In genomic region chr13:27851481-27851880, GRCh38 we compare ENCODE assay signal across 21 cellular contexts. TPM values are rescaled to one million over a fixed set of nuclear protein-coding genes. Genes with fewer than 3 reads are reported as not detected.
"Had no signal": no experiment of that assay in that cellular context is flagged by ENCODE, and none has a peak within 500 bp of the region (broad histone marks: within the 10 kb centered on the region; RNA-seq: fewer than 3 reads in every experiment).

No MANE protein-coding gene starts in this region.

- H3K27ac Mint-ChIP-seq: endodermal cell; naive thymus-derived CD4-positive, alpha-beta T cell; type B pancreatic cell had no signal

- H3K4me3 Mint-ChIP-seq: endodermal cell; naive thymus-derived CD4-positive, alpha-beta T cell; type B pancreatic cell had no signal

- H3K36me3 Mint-ChIP-seq: naive thymus-derived CD4-positive, alpha-beta T cell; type B pancreatic cell had no signal

- H3K9me3 Mint-ChIP-seq: endodermal cell; naive thymus-derived CD4-positive, alpha-beta T cell; type B pancreatic cell had no signal

- DNase-seq: endodermal cell; erythroblast; foreskin melanocyte; head of caudate nucleus; mesendoderm; naive thymus-derived CD4-positive, alpha-beta T cell; right cardiac atrium; stimulated activated CD4-positive, alpha-beta T cell treated with anti-CD3 and anti-CD28 coated beads, Interleukin-2, amount 100 ng/mL, for 48 hours; stimulated activated naive CD8-positive, alpha-beta T cell treated with anti-CD3 and anti-CD28 coated beads, Interleukin-15, Interleukin-2, amounts not matched to agents 100 U/mL and 50 U/mL, for 24 hours; thyroid gland had no signal

- FAIRE-seq: endothelial cell of umbilical vein, urothelium cell line had no signal

- H3K4me1 Mint-ChIP-seq: endodermal cell; naive thymus-derived CD4-positive, alpha-beta T cell had no signal

RNA-seq across cellular contexts. Expression of gene GSX1, which starts 59.2 kb away (rescaled TPM):
- total RNA-seq: endodermal cell; endothelial cell of umbilical vein; hepatocyte; kidney epithelial cell; liver; lung microvascular endothelial cell; naive thymus-derived CD4-positive, alpha-beta T cell; osteocyte; posterior vena cava; right cardiac atrium; smooth muscle cell; suprapubic skin; thyroid gland had no signal
